1 cellular context compared by ENCODE assay signal in the genomic region with DNA sequence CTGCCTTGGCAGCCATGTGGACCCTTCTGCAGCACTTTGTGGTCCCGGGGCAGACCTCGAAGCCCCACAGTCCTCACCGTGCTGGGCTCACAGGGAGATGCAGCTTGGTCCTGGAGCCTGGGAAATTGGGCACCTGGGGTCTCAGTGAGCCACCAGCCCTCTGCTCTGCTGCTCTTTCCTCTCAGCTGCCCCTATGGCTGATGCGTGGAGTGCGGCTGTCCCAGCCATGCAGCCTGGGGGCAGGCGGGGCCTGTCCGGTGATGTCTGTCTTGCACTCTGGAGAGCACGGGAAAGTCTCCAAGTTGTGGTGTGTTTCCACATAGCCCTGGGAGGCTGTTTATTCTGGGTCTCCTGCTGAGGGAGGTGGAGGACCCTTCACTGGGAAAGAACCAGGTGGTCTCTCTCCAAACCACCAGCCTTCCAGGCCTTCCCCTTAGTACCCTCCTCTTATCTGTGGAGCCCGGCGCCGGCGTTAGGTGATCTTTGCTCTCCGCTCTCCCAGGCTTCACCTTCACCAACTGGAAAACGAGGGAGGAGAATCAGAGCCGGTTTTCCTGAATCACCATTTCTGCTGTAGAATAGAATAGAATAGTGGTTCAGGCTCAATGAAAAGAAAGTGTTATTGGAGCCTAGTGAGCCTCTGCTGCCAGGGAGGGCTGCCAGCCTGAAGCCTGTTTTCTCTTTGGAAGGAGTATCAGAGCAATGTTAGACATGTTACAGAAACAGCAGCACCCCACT.
A peak's percentile ranks its signal among the peaks of the same experiment; 100 is the strongest.
TF ChIP-seq lines count a peak whose summit lies in the region.

No MANE protein-coding gene starts in this region.

TF ChIP-seq in HepG2, 621 proteins besides CTCF, POLR2A, EP300 and RAD21 (continued from another document and continues in another):
- TF ChIP-seq, protein P1, sequence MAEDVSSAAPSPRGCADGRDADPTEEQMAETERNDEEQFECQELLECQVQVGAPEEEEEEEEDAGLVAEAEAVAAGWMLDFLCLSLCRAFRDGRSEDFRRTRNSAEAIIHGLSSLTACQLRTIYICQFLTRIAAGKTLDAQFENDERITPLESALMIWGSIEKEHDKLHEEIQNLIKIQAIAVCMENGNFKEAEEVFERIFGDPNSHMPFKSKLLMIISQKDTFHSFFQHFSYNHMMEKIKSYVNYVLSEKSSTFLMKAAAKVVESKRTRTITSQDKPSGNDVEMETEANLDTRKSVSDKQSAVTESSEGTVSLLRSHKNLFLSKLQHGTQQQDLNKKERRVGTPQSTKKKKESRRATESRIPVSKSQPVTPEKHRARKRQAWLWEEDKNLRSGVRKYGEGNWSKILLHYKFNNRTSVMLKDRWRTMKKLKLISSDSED (CRISPR knock-in tag; IDR thresholded peaks at IDR 0.05): no peak
- TF ChIP-seq PTBP1 (IDR thresholded peaks at IDR 0.05; ENCODE audit: low read depth, low read length, poor library complexity, severe bottlenecking) (no peak), ARHGAP35 (CRISPR knock-in tag; IDR thresholded peaks at IDR 0.05; ENCODE audit: borderline replicate concordance) (no peak), ZNF547 (CRISPR knock-in tag; IDR thresholded peaks at IDR 0.05) (no peak), ERF (CRISPR knock-in tag; IDR thresholded peaks at IDR 0.05) (no peak), HOXA9 (CRISPR knock-in tag; IDR thresholded peaks at IDR 0.05; ENCODE audit: borderline replicate concordance) (no peak), ZKSCAN8 (CRISPR knock-in tag; IDR thresholded peaks at IDR 0.05; ENCODE audit: borderline replicate concordance) (no peak), KDM3A (CRISPR knock-in tag; IDR thresholded peaks at IDR 0.05; ENCODE audit: low read depth) (0 out of 2 replicates have a peak, but pooled peaks have one; percentile 43), ZNF343 (CRISPR knock-in tag; IDR thresholded peaks at IDR 0.05) (no peak), JUNB (CRISPR knock-in tag; IDR thresholded peaks at IDR 0.05; ENCODE audit: borderline replicate concordance) (no peak), PHF21A (CRISPR knock-in tag; IDR thresholded peaks at IDR 0.05) (peak; percentile 57; the same call in 1 of the 2 replicates), SMC3 (IDR thresholded peaks at IDR 0.05; ENCODE audit: low read length) (no peak), ZNF549 (CRISPR knock-in tag; IDR thresholded peaks at IDR 0.05) (no peak), HOXA7 (CRISPR knock-in tag; IDR thresholded peaks at IDR 0.05) (no peak), LCORL (IDR thresholded peaks at IDR 0.05) (no peak), LCORL (CRISPR knock-in tag; IDR thresholded peaks at IDR 0.05) (0 out of 2 replicates have a peak, but pooled peaks have one; percentile 40), ZNF788 (CRISPR knock-in tag; IDR thresholded peaks at IDR 0.05; ENCODE audit: borderline replicate concordance) (no peak), GTF2F1 (IDR thresholded peaks at IDR 0.05; ENCODE audit: low read length) (no peak), ZNF205 (CRISPR knock-in tag; IDR thresholded peaks at IDR 0.05) (no peak), ZNF879 (CRISPR knock-in tag; IDR thresholded peaks at IDR 0.05) (no peak), ZNF446 (CRISPR knock-in tag; IDR thresholded peaks at IDR 0.05) (no peak), ZNF572 (CRISPR knock-in tag; IDR thresholded peaks at IDR 0.05) (no peak), HOXA3 (CRISPR knock-in tag; IDR thresholded peaks at IDR 0.05) (peak; percentile 22; the same call in 1 of the 2 replicates), ZNF235 (CRISPR knock-in tag; IDR thresholded peaks at IDR 0.05; ENCODE audit: borderline replicate concordance) (no peak), ETV5 (CRISPR knock-in tag; IDR thresholded peaks at IDR 0.05; ENCODE audit: borderline replicate concordance) (no peak), POGZ (CRISPR knock-in tag; IDR thresholded peaks at IDR 0.05) (no peak), XBP1 (CRISPR knock-in tag; IDR thresholded peaks at IDR 0.05) (no peak), HCFC1 (IDR thresholded peaks at IDR 0.05; ENCODE audit: low read depth, low read length) (no peak), SRSF1 (optimal IDR thresholded peaks at IDR 0.05; ENCODE audit: low read depth, low read length) (no peak), ZNF30 (CRISPR knock-in tag; IDR thresholded peaks at IDR 0.05) (no peak), YY1 (IDR thresholded peaks at IDR 0.05; ENCODE audit: insufficient read depth, insufficient replicate concordance, low read depth, low read length) (peak; percentile 13), HDAC2 (CRISPR knock-in tag; IDR thresholded peaks at IDR 0.05) (no peak), KMT2B (CRISPR knock-in tag; IDR thresholded peaks at IDR 0.05) (no peak), AHR (CRISPR knock-in tag; IDR thresholded peaks at IDR 0.05) (no peak), ZNF550 (CRISPR knock-in tag; IDR thresholded peaks at IDR 0.05; ENCODE audit: borderline replicate concordance) (no peak), ZNF224 (CRISPR knock-in tag; IDR thresholded peaks at IDR 0.05) (no peak), GPN1 (CRISPR knock-in tag; IDR thresholded peaks at IDR 0.05; ENCODE audit: borderline replicate concordance) (no peak), EHMT2 (IDR thresholded peaks at IDR 0.05; ENCODE audit: borderline replicate concordance, low read depth, low read length) (no peak), ZNF674 (CRISPR knock-in tag; IDR thresholded peaks at IDR 0.05; ENCODE audit: low read depth) (no peak), MTF2 (CRISPR knock-in tag; IDR thresholded peaks at IDR 0.05; ENCODE audit: borderline replicate concordance) (no peak), RFXANK (CRISPR knock-in tag; IDR thresholded peaks at IDR 0.05) (no peak), ELF4 (CRISPR knock-in tag; IDR thresholded peaks at IDR 0.05; ENCODE audit: borderline replicate concordance) (no peak), ZNF253 (CRISPR knock-in tag; IDR thresholded peaks at IDR 0.05; ENCODE audit: borderline replicate concordance) (no peak), ETV6 (CRISPR knock-in tag; conservative IDR thresholded peaks at IDR 0.05) (no peak)
- TF ChIP-seq, protein P2, sequence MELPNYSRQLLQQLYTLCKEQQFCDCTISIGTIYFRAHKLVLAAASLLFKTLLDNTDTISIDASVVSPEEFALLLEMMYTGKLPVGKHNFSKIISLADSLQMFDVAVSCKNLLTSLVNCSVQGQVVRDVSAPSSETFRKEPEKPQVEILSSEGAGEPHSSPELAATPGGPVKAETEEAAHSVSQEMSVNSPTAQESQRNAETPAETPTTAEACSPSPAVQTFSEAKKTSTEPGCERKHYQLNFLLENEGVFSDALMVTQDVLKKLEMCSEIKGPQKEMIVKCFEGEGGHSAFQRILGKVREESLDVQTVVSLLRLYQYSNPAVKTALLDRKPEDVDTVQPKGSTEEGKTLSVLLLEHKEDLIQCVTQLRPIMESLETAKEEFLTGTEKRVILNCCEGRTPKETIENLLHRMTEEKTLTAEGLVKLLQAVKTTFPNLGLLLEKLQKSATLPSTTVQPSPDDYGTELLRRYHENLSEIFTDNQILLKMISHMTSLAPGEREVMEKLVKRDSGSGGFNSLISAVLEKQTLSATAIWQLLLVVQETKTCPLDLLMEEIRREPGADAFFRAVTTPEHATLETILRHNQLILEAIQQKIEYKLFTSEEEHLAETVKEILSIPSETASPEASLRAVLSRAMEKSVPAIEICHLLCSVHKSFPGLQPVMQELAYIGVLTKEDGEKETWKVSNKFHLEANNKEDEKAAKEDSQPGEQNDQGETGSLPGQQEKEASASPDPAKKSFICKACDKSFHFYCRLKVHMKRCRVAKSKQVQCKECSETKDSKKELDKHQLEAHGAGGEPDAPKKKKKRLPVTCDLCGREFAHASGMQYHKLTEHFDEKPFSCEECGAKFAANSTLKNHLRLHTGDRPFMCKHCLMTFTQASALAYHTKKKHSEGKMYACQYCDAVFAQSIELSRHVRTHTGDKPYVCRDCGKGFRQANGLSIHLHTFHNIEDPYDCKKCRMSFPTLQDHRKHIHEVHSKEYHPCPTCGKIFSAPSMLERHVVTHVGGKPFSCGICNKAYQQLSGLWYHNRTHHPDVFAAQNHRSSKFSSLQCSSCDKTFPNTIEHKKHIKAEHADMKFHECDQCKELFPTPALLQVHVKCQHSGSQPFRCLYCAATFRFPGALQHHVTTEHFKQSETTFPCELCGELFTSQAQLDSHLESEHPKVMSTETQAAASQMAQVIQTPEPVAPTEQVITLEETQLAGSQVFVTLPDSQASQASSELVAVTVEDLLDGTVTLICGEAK (IDR thresholded peaks at IDR 0.05): no peak
- TF ChIP-seq, protein P2 (CRISPR knock-in tag; IDR thresholded peaks at IDR 0.05): 0 out of 2 replicates have a peak, but pooled peaks have one; percentile 13
- TF ChIP-seq, protein P3, sequence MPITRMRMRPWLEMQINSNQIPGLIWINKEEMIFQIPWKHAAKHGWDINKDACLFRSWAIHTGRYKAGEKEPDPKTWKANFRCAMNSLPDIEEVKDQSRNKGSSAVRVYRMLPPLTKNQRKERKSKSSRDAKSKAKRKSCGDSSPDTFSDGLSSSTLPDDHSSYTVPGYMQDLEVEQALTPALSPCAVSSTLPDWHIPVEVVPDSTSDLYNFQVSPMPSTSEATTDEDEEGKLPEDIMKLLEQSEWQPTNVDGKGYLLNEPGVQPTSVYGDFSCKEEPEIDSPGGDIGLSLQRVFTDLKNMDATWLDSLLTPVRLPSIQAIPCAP (CRISPR knock-in tag; IDR thresholded peaks at IDR 0.05; ENCODE audit: low read depth): no peak
- TF ChIP-seq, protein P4, sequence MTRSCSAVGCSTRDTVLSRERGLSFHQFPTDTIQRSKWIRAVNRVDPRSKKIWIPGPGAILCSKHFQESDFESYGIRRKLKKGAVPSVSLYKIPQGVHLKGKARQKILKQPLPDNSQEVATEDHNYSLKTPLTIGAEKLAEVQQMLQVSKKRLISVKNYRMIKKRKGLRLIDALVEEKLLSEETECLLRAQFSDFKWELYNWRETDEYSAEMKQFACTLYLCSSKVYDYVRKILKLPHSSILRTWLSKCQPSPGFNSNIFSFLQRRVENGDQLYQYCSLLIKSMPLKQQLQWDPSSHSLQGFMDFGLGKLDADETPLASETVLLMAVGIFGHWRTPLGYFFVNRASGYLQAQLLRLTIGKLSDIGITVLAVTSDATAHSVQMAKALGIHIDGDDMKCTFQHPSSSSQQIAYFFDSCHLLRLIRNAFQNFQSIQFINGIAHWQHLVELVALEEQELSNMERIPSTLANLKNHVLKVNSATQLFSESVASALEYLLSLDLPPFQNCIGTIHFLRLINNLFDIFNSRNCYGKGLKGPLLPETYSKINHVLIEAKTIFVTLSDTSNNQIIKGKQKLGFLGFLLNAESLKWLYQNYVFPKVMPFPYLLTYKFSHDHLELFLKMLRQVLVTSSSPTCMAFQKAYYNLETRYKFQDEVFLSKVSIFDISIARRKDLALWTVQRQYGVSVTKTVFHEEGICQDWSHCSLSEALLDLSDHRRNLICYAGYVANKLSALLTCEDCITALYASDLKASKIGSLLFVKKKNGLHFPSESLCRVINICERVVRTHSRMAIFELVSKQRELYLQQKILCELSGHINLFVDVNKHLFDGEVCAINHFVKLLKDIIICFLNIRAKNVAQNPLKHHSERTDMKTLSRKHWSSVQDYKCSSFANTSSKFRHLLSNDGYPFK (CRISPR knock-in tag; IDR thresholded peaks at IDR 0.05; ENCODE audit: borderline replicate concordance): peak; percentile 13; the same call in 1 of the 2 replicates
- TF ChIP-seq, protein P5, sequence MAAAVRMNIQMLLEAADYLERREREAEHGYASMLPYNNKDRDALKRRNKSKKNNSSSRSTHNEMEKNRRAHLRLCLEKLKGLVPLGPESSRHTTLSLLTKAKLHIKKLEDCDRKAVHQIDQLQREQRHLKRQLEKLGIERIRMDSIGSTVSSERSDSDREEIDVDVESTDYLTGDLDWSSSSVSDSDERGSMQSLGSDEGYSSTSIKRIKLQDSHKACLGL (CRISPR knock-in tag; IDR thresholded peaks at IDR 0.05): no peak
- TF ChIP-seq, protein P6, sequence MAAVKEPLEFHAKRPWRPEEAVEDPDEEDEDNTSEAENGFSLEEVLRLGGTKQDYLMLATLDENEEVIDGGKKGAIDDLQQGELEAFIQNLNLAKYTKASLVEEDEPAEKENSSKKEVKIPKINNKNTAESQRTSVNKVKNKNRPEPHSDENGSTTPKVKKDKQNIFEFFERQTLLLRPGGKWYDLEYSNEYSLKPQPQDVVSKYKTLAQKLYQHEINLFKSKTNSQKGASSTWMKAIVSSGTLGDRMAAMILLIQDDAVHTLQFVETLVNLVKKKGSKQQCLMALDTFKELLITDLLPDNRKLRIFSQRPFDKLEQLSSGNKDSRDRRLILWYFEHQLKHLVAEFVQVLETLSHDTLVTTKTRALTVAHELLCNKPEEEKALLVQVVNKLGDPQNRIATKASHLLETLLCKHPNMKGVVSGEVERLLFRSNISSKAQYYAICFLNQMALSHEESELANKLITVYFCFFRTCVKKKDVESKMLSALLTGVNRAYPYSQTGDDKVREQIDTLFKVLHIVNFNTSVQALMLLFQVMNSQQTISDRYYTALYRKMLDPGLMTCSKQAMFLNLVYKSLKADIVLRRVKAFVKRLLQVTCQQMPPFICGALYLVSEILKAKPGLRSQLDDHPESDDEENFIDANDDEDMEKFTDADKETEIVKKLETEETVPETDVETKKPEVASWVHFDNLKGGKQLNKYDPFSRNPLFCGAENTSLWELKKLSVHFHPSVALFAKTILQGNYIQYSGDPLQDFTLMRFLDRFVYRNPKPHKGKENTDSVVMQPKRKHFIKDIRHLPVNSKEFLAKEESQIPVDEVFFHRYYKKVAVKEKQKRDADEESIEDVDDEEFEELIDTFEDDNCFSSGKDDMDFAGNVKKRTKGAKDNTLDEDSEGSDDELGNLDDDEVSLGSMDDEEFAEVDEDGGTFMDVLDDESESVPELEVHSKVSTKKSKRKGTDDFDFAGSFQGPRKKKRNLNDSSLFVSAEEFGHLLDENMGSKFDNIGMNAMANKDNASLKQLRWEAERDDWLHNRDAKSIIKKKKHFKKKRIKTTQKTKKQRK (IDR thresholded peaks at IDR 0.05; ENCODE audit: low read length): no peak
